16 cellular contexts compared by ENCODE assay signal in the genomic region with DNA sequence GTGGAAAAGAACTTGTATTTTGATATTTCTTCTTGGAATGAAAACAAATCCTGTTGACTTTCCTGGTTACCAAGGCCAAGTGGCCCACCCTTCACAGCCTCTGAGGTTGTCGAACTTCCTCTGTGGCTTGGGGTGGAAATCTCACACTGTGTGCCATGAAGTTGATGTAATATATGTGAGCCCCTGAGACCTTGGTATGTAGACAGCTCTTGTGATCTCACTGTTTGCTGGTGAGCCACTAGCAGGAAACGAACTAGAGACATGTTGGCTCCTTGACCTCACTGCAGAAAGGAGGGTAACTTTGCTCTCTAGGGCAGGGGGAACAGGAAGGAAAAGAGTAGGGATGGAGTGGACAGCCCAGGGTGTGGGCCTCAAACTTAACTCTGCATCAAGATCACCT.
DNase-seq lines count a peak whose midpoint lies in the region; ATAC-seq and TF ChIP-seq lines count a peak whose summit lies in the region.
"Had no signal": no experiment of that assay in that cellular context is flagged by ENCODE, and none has a peak within 500 bp of the region (broad histone marks: within the 10 kb centered on the region; RNA-seq: fewer than 3 reads in every experiment).

No MANE protein-coding gene starts in this region.

- peak overlapping the region in 1 of 3 donors; percentile 8 for H3K27ac ChIP-seq in right lobe of liver
- H3K27ac ChIP-seq: colonic mucosa, prostate gland, testis had no signal

- no peaks in the 10 kb centered on the region for H3K36me3 ChIP-seq in right lobe of liver
- H3K36me3 ChIP-seq: colonic mucosa, prostate gland had no signal

- no peak overlapping the region for H3K4me3 ChIP-seq in right lobe of liver
- H3K4me3 ChIP-seq: colonic mucosa, prostate gland, testis had no signal

- ATAC-seq in activated CD8-positive, alpha-beta memory T cell treated with anti-CD3 and anti-CD28 coated beads, Interleukin-2, amount 10 ng/mL, durations not matched to agents 7 days and 5 days = peak; percentile 75
- ATAC-seq in central memory CD8-positive, alpha-beta T cell (replicated peaks; ENCODE audit: extremely low read depth, poor library complexity, severe bottlenecking) = peak; percentile 97
- peak; percentile 61 to 70 (median 66) for ATAC-seq in right lobe of liver
- ATAC-seq in stimulated activated naive CD8-positive, alpha-beta T cell treated with anti-CD3 and anti-CD28 coated beads, Interleukin-15, amount 100 ng/mL, for 72 hours = peak; percentile 72

- CTCF ChIA-PET in activated CD8-positive, alpha-beta memory T cell treated with anti-CD3 and anti-CD28 coated beads, Interleukin-2, amount 10 ng/mL, durations not matched to agents 7 days and 5 days (lab: Charles Lee) = interaction anchor here (0.6 to 1.4 kb wide), 3 partner anchors 9 to 73 kb away, joined by 3 read pairs; no protein-coding TSS in a partner anchor

- 29% methylated on average over 2 of the region's 2 CpGs for WGBS in right lobe of liver (ENCODE audit: insufficient coverage, low coverage, low lambda C conversion rate, missing lambda C conversion rate)

- no peaks in the 10 kb centered on the region for H3K27me3 Mint-ChIP-seq in activated CD8-positive, alpha-beta memory T cell treated with anti-CD3 and anti-CD28 coated beads, Interleukin-2, amount 10 ng/mL, durations not matched to agents 7 days and 5 days
- no peaks in the 10 kb centered on the region for H3K27me3 Mint-ChIP-seq in central memory CD8-positive, alpha-beta T cell
- no peaks in the 10 kb centered on the region for H3K27me3 Mint-ChIP-seq in stimulated activated naive CD8-positive, alpha-beta T cell treated with anti-CD3 and anti-CD28 coated beads, Interleukin-15, amount 100 ng/mL, for 72 hours

- no peaks in the 10 kb centered on the region for H3K9me3 ChIP-seq in right lobe of liver
- H3K9me3 ChIP-seq: colonic mucosa, prostate gland, testis had no signal

- no peaks in the 10 kb centered on the region for H3K9me3 Mint-ChIP-seq in activated CD8-positive, alpha-beta memory T cell treated with anti-CD3 and anti-CD28 coated beads, Interleukin-2, amount 10 ng/mL, durations not matched to agents 7 days and 5 days (ENCODE audit: low read depth)
- H3K9me3 Mint-ChIP-seq in central memory CD8-positive, alpha-beta T cell = no peaks in the 10 kb centered on the region
- H3K9me3 Mint-ChIP-seq in stimulated activated naive CD8-positive, alpha-beta T cell treated with anti-CD3 and anti-CD28 coated beads, Interleukin-15, amount 100 ng/mL, for 72 hours = peaks cover 0 to 7% of the 10 kb centered on the region in 2 donors
- H3K9me3 Mint-ChIP-seq: mesothelial cell of epicardium had no signal

- peak overlapping the region; percentile 80 for H3K27ac Mint-ChIP-seq in activated CD8-positive, alpha-beta memory T cell treated with anti-CD3 and anti-CD28 coated beads, Interleukin-2, amount 10 ng/mL, durations not matched to agents 7 days and 5 days
- peak overlapping the region; percentile 93 for H3K27ac Mint-ChIP-seq in central memory CD8-positive, alpha-beta T cell (ENCODE audit: low read depth)
- H3K27ac Mint-ChIP-seq in stimulated activated naive CD8-positive, alpha-beta T cell treated with anti-CD3 and anti-CD28 coated beads, Interleukin-15, amount 100 ng/mL, for 72 hours = peak overlapping the region; percentile 36 to 77
- H3K27ac Mint-ChIP-seq: mesothelial cell of epicardium had no signal

- H3K27me3 ChIP-seq in right lobe of liver = no peaks in the 10 kb centered on the region
- H3K27me3 ChIP-seq: colonic mucosa, testis had no signal

- no peaks in the 10 kb centered on the region for H3K4me1 ChIP-seq in right lobe of liver
- H3K4me1 ChIP-seq: colonic mucosa, prostate gland, testis had no signal

- TF ChIP-seq POLR2A in right lobe of liver (IDR thresholded peaks at IDR 0.05) = no peak

- intact Hi-C loops in right lobe of liver (cut with DNase I) = no loop called here

- H3K4me1 Mint-ChIP-seq in activated CD8-positive, alpha-beta memory T cell treated with anti-CD3 and anti-CD28 coated beads, Interleukin-2, amount 10 ng/mL, durations not matched to agents 7 days and 5 days = peaks cover 37% of the 10 kb centered on the region
- H3K4me1 Mint-ChIP-seq in central memory CD8-positive, alpha-beta T cell = peaks cover 77% of the 10 kb centered on the region
- H3K4me1 Mint-ChIP-seq in stimulated activated naive CD8-positive, alpha-beta T cell treated with anti-CD3 and anti-CD28 coated beads, Interleukin-15, amount 100 ng/mL, for 72 hours = peaks cover 56% of the 10 kb centered on the region

- no peak overlapping the region for H3K4me3 Mint-ChIP-seq in activated CD8-positive, alpha-beta memory T cell treated with anti-CD3 and anti-CD28 coated beads, Interleukin-2, amount 10 ng/mL, durations not matched to agents 7 days and 5 days
- H3K4me3 Mint-ChIP-seq in central memory CD8-positive, alpha-beta T cell = peak overlapping the region; percentile 26
- peak overlapping the region in 1 of 2 donors; percentile 3 for H3K4me3 Mint-ChIP-seq in stimulated activated naive CD8-positive, alpha-beta T cell treated with anti-CD3 and anti-CD28 coated beads, Interleukin-15, amount 100 ng/mL, for 72 hours
- H3K4me3 Mint-ChIP-seq: mesothelial cell of epicardium had no signal

- peaks cover 46% of the 10 kb centered on the region for H3K36me3 Mint-ChIP-seq in activated CD8-positive, alpha-beta memory T cell treated with anti-CD3 and anti-CD28 coated beads, Interleukin-2, amount 10 ng/mL, durations not matched to agents 7 days and 5 days
- peaks cover 30% of the 10 kb centered on the region for H3K36me3 Mint-ChIP-seq in central memory CD8-positive, alpha-beta T cell (ENCODE audit: insufficient read depth)
- H3K36me3 Mint-ChIP-seq: mesothelial cell of epicardium had no signal

- no peak for TF ChIP-seq CTCF in right lobe of liver (IDR thresholded peaks at IDR 0.05)

- peak; percentile 62 for DNase-seq in activated CD8-positive, alpha-beta memory T cell treated with anti-CD3 and anti-CD28 coated beads, Interleukin-2, amount 10 ng/mL, durations not matched to agents 7 days and 5 days
- DNase-seq in activated CD8-positive, alpha-beta memory T cell treated with anti-CD3 and anti-CD28 coated beads for 24 hours = no peak
- peak in 1 of 2 donors; percentile 51 for DNase-seq in central memory CD8-positive, alpha-beta T cell (ENCODE audit: low spot score in 2 of 2)
- DNase-seq in right lobe of liver (no peak), islet precursor cell (no peak), NCI-H1417 treated with DMSO at 0.1 percent for 48 hours (lab: John Stamatoyannopoulos, UW) (no peak), nucleus accumbens (lab: John Stamatoyannopoulos, UW) (no peak)
- DNase-seq in stimulated activated naive CD8-positive, alpha-beta T cell treated with anti-CD3 and anti-CD28 coated beads, Interleukin-15, amount 100 ng/mL, for 72 hours = no peak
- DNase-seq: colonic mucosa; NCI-H1092; NCI-H446 treated with DMSO at 0.1 percent for 48 hours; stimulated activated CD4-positive, alpha-beta T cell treated with anti-CD3 and anti-CD28 coated beads, Interleukin-4, amount 100 ng/mL, for 4 hours; T1000; testis had no signal
